Comparison of ENCODE assay signal across 21 cellular contexts in the genomic region with DNA sequence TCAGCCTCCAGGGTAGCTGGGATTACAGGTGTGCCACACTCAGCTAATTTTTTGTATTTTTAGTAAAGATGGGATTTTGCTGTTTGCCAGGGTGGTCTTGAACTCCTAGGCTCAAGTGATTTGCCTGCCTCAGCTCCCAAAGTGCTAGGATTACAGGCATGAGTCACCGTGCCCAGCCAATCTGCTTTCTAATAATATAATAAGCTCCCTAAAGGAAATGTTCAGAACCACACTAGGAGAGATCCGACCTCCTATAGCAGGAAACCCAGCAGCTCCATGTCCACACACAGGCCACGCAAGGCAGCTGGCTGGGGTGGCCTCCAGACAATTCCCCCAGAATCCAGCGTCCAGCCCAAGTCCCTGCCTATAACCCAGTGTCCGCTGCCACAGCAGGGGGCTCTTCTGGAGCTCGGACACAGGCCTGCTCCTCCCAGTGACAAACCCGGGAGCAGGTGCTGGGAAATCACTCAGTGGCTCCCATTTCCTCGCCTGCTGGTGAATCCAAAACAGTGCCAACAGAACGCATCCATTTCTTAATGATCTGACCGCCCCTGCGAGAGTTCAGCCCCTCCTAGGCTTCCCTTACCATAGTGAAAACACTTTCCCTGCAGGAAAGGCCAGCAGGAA. TPM values are rescaled to one million over a fixed set of nuclear protein-coding genes. Genes with fewer than 3 reads are reported as not detected.
DNase-seq lines count a peak whose midpoint lies in the region; ATAC-seq and TF ChIP-seq lines count a peak whose summit lies in the region.
"Had no signal": no experiment of that assay in that cellular context is flagged by ENCODE, and none has a peak within 500 bp of the region (broad histone marks: within the 10 kb centered on the region; RNA-seq: fewer than 3 reads in every experiment).

No MANE protein-coding gene starts in this region.

- BruUV-seq in PC-3 (replicated peaks; lab: Mats Ljungman, UMichigan) = no TSS peak

- CTCF ChIA-PET in PC-3 (lab: Charles Lee) = interaction anchor here (1.0 to 1.6 kb wide), 3 partner anchors 9 to 147 kb away, joined by 3 to 11 read pairs (median 8); no protein-coding TSS in a partner anchor

- no peaks in the 10 kb centered on the region for H3K27me3 ChIP-seq in right atrium auricular region
- H3K27me3 ChIP-seq in PC-3 (ENCODE audit: low read length) = no peaks in the 10 kb centered on the region
- peaks cover 50% of the 10 kb centered on the region for H3K27me3 ChIP-seq in endodermal cell (ENCODE audit: control insufficient read depth, insufficient read depth, low read length, poor library complexity, severe bottlenecking)
- no peaks in the 10 kb centered on the region for H3K27me3 ChIP-seq in testis
- no peaks in the 10 kb centered on the region for H3K27me3 ChIP-seq in MG63
- peaks cover 78% of the 10 kb centered on the region for H3K27me3 ChIP-seq in MM.1S (replicated peaks; ENCODE audit: insufficient read depth, low read length)

- ATAC-seq in Right ventricle myocardium superior (ENCODE audit: poor library complexity) = no peak
- 0 out of 2 replicates have a peak, but pooled peaks have one; percentile 2 for ATAC-seq in PC-3
- ATAC-seq: activated CD8-positive, alpha-beta T cell treated with anti-CD3 and anti-CD28 coated beads for 36 hours; mucosa of descending colon had no signal

- H3K9ac ChIP-seq in PC-3 (ENCODE audit: low read length) (peak overlapping the region; percentile 26), endodermal cell (ENCODE audit: extremely low read depth, low read length, poor library complexity, severe bottlenecking) (no peak overlapping the region), MM.1S (ENCODE audit: low read length) (no peak overlapping the region)

- H3K9me3 ChIP-seq in right atrium auricular region (no peaks in the 10 kb centered on the region), PC-3 (ENCODE audit: low read length) (no peaks in the 10 kb centered on the region), endodermal cell (ENCODE audit: control insufficient read depth, low read length) (no peaks in the 10 kb centered on the region), testis (no peaks in the 10 kb centered on the region), MG63 (no peaks in the 10 kb centered on the region), MM.1S (replicated peaks; ENCODE audit: insufficient read depth, low read length) (no peaks in the 10 kb centered on the region)
- H3K9me3 ChIP-seq: mucosa of descending colon had no signal

- H3F3A ChIP-seq in PC-3 (ENCODE audit: low read length, unreplicated experiment) (peaks cover 37% of the 10 kb centered on the region), MM.1S (ENCODE audit: insufficient read depth, low read length) (no peaks in the 10 kb centered on the region)

- no peaks in the 10 kb centered on the region for H3K36me3 ChIP-seq in right atrium auricular region
- peaks cover 84% of the 10 kb centered on the region for H3K36me3 ChIP-seq in PC-3 (ENCODE audit: low read depth, low read length)
- H3K36me3 ChIP-seq in endodermal cell (ENCODE audit: control insufficient read depth, insufficient read depth, low read length) = peaks cover 11% of the 10 kb centered on the region
- H3K36me3 ChIP-seq in testis (ENCODE audit: low read depth, missing control alignments) = no peaks in the 10 kb centered on the region
- no peaks in the 10 kb centered on the region for H3K36me3 ChIP-seq in MG63
- H3K36me3 ChIP-seq in MM.1S (replicated peaks; ENCODE audit: insufficient read depth, low read length) = no peaks in the 10 kb centered on the region

- no peak for TF ChIP-seq POLR2A in testis (IDR thresholded peaks at IDR 0.05)

- peaks cover 18% of the 10 kb centered on the region for H3K36me3 Mint-ChIP-seq in endodermal cell (ENCODE audit: low read depth)
- no peaks in the 10 kb centered on the region for H3K36me3 Mint-ChIP-seq in nephron progenitor cell (ENCODE audit: low read depth)

- no peak overlapping the region for H2AFZ ChIP-seq in PC-3 (ENCODE audit: low read length)
- H2AFZ ChIP-seq in MM.1S (ENCODE audit: low read length) = no peak overlapping the region

- no peaks in the 10 kb centered on the region for H3K9me3 Mint-ChIP-seq in endodermal cell
- H3K9me3 Mint-ChIP-seq in nephron progenitor cell = no peaks in the 10 kb centered on the region
- H3K9me3 Mint-ChIP-seq: activated B cell treated with CpG ODN at 0.5 μM for 24 hours; activated CD8-positive, alpha-beta T cell treated with anti-CD3 and anti-CD28 coated beads for 36 hours had no signal

- H3K9me2 ChIP-seq in PC-3 (replicated peaks; ENCODE audit: low read length) = no peaks in the 10 kb centered on the region
- no peaks in the 10 kb centered on the region for H3K9me2 ChIP-seq in MM.1S (replicated peaks; ENCODE audit: insufficient read depth, low read length)

- H3K27ac Mint-ChIP-seq in endodermal cell (no peak overlapping the region), nephron progenitor cell (no peak overlapping the region)
- H3K27ac Mint-ChIP-seq: activated B cell treated with CpG ODN at 0.5 μM for 24 hours; activated CD8-positive, alpha-beta T cell treated with anti-CD3 and anti-CD28 coated beads for 36 hours had no signal

- H3K4me1 Mint-ChIP-seq in endodermal cell (peaks cover 46% of the 10 kb centered on the region), nephron progenitor cell (peaks cover 47% of the 10 kb centered on the region)

- H3K4me2 ChIP-seq in PC-3 (ENCODE audit: low read length) = peak overlapping the region; percentile 98
- no peak overlapping the region for H3K4me2 ChIP-seq in MM.1S (ENCODE audit: low read depth, low read length)

- POLR2A ChIA-PET in PC-3 (lab: Charles Lee; ENCODE audit: unreplicated experiment) = interaction anchor here (0.6 to 1.1 kb wide), 2 partner anchors 81 to 125 kb away, joined by 3 to 4 read pairs; no protein-coding TSS in a partner anchor

- H4K20me1 ChIP-seq in PC-3 (ENCODE audit: low read length) (peaks cover 92% of the 10 kb centered on the region), MM.1S (ENCODE audit: insufficient read depth, low read length) (no peaks in the 10 kb centered on the region)

- intact Hi-C loops in Right ventricle myocardium superior (cut with DNase I) (no loop called here), PC-3 (cut with micrococcal nuclease) (loop anchor here (2.0 kb wide), 1 partner anchor 19 kb away; no protein-coding TSS in a partner anchor), testis (cut with DNase I; ENCODE audit: low total_unique reads) (no loop called here)

- no peak overlapping the region for H3K4me3 Mint-ChIP-seq in endodermal cell
- H3K4me3 Mint-ChIP-seq in nephron progenitor cell = no peak overlapping the region
- H3K4me3 Mint-ChIP-seq: activated B cell treated with CpG ODN at 0.5 μM for 24 hours; activated CD8-positive, alpha-beta T cell treated with anti-CD3 and anti-CD28 coated beads for 36 hours had no signal

- WGBS in endodermal cell (ENCODE audit: insufficient coverage in 1 of 2, insufficient read length in 1 of 2), 2 experiments = 73 to 81% methylated on average over 8 to 11 of the region's 11 CpGs
- 89 to 92% methylated on average over 9 to 11 of the region's 11 CpGs for WGBS in testis, 2 donors

- peaks cover 98% of the 10 kb centered on the region for H3K79me2 ChIP-seq in PC-3 (ENCODE audit: low read length)
- no peaks in the 10 kb centered on the region for H3K79me2 ChIP-seq in MM.1S (ENCODE audit: low read length)

- no peak overlapping the region for H3K27ac ChIP-seq in right atrium auricular region
- peak overlapping the region; percentile 97 for H3K27ac ChIP-seq in PC-3 (ENCODE audit: low read length)
- H3K27ac ChIP-seq in endodermal cell (ENCODE audit: low read depth, low read length) = no peak overlapping the region
- no peak overlapping the region for H3K27ac ChIP-seq in testis
- H3K27ac ChIP-seq in MM.1S (ENCODE audit: low read length) = no peak overlapping the region

- H3K27me3 Mint-ChIP-seq in endodermal cell (ENCODE audit: insufficient read depth) (peaks cover 38% of the 10 kb centered on the region), nephron progenitor cell (ENCODE audit: low read depth, poor library complexity) (peaks cover 51% of the 10 kb centered on the region)

- DNase-seq in Right ventricle myocardium superior (peak; percentile 13), right atrium auricular region (ENCODE audit: low spot score) (no peak), PC-3 (peak; percentile 51), endodermal cell (peak; percentile 51), testis (no peak), MG63 (no peak), MM.1S (no peak), nephron progenitor cell (no peak)
- DNase-seq: activated B cell treated with CpG ODN at 0.5 μM for 24 hours; activated CD8-positive, alpha-beta T cell treated with anti-CD3 and anti-CD28 coated beads for 36 hours; activated naive CD4-positive, alpha-beta T cell; amygdala; DMS153; HCEC 1CT; hippocampal formation; mucosa of descending colon; NCI-H1105 treated with DMSO at 0.1 percent for 48 hours; NCI-H510A treated with DMSO at 0.1 percent for 48 hours had no signal

- H3K4me1 ChIP-seq in right atrium auricular region = peaks cover 0 to 20% of the 10 kb centered on the region in 2 donors
- peaks cover 87% of the 10 kb centered on the region for H3K4me1 ChIP-seq in PC-3 (ENCODE audit: insufficient read depth, low read length)
- H3K4me1 ChIP-seq in endodermal cell (ENCODE audit: control insufficient read depth, insufficient read depth, low read length) = peaks cover 19% of the 10 kb centered on the region
- no peaks in the 10 kb centered on the region for H3K4me1 ChIP-seq in testis
- no peaks in the 10 kb centered on the region for H3K4me1 ChIP-seq in MM.1S (ENCODE audit: low read length)

- H3K4me3 ChIP-seq in right atrium auricular region (no peak overlapping the region), PC-3 (ENCODE audit: low read length) (peak overlapping the region; percentile 94), endodermal cell (ENCODE audit: low read length) (no peak overlapping the region), testis (no peak overlapping the region), MG63 (no peak overlapping the region), MM.1S (ENCODE audit: low read length) (no peak overlapping the region)
- H3K4me3 ChIP-seq: mucosa of descending colon had no signal

- TF ChIP-seq CTCF in right atrium auricular region (IDR thresholded peaks at IDR 0.05) (no peak), PC-3 (conservative IDR thresholded peaks at IDR 0.05; ENCODE audit: low read depth, low read length) (no peak), endodermal cell (conservative IDR thresholded peaks at IDR 0.05) (no peak), testis (IDR thresholded peaks at IDR 0.05) (no peak), MM.1S (IDR thresholded peaks at IDR 0.05; ENCODE audit: low read length) (no peak), nephron progenitor cell (IDR thresholded peaks at IDR 0.05) (no peak)

RNA-seq across cellular contexts. Expression of a gene that starts 7.5 kb away (rescaled TPM):
- 0.08 TPM for total RNA-seq in Right ventricle myocardium superior
- 1 to 10 TPM; 2.1 to 3.5 TPM for total RNA-seq in right atrium auricular region
- total RNA-seq in PC-3 (2014; rRNA removed) = 252 and 333 TPM in 2 replicates
- total RNA-seq in endodermal cell = 10 to 100 TPM in 1 of 2 donors, 1 to 10 TPM in 1; 8.4 to 16.2 TPM
- polyA plus RNA-seq in endodermal cell (2013, experiment 1 of 2) = 1.7 TPM
- 2.0 TPM for polyA plus RNA-seq in endodermal cell (2013, experiment 2 of 2)
- total RNA-seq in testis = 10 to 100 TPM in 1 of 2 donors, 1 to 10 TPM in 1; 5.9 to 10.2 TPM
- polyA plus RNA-seq in testis (ENCODE audit: insufficient read depth, low read depth, low replicate concordance) = 3.9 TPM
- 0.76 and 2.2 TPM in 2 replicates for total RNA-seq in MG63 (2014; rRNA removed; shearing (Covaris generic); ENCODE audit: low replicate concordance)
- total RNA-seq: LHCN-M2; T-helper 2 cell treated with Interferon-gamma antibody and Interleukin-4, amounts not matched to agents 100 ng/mL and 5 ng/mL, for 36 hours had no signal
- polyA plus RNA-seq: AG04450 had no signal

Comparison
In these comparisons a context has a peak if more than half of its experiments do, and no peak if none do; other contexts are left out.
1. DNase-seq: peak in Right ventricle myocardium superior (single experiment), PC-3 (single experiment) and endodermal cell (single experiment); none in right atrium auricular region (single experiment), testis (single experiment), MG63 (single experiment), MM.1S (single experiment) and nephron progenitor cell (single experiment).
2. RNA of a gene that starts 7.5 kb away (total RNA-seq): 252 to 333 TPM in PC-3; 8.4 to 16.2 TPM in endodermal cell, 5.9 to 10.2 TPM in testis, 2.1 to 3.5 TPM in right atrium auricular region, 0.76 to 2.2 TPM in MG63 and 0.08 TPM in Right ventricle myocardium superior (single experiment); every median in the first group is over 10 times any median in the second.